In the genomic region with DNA sequence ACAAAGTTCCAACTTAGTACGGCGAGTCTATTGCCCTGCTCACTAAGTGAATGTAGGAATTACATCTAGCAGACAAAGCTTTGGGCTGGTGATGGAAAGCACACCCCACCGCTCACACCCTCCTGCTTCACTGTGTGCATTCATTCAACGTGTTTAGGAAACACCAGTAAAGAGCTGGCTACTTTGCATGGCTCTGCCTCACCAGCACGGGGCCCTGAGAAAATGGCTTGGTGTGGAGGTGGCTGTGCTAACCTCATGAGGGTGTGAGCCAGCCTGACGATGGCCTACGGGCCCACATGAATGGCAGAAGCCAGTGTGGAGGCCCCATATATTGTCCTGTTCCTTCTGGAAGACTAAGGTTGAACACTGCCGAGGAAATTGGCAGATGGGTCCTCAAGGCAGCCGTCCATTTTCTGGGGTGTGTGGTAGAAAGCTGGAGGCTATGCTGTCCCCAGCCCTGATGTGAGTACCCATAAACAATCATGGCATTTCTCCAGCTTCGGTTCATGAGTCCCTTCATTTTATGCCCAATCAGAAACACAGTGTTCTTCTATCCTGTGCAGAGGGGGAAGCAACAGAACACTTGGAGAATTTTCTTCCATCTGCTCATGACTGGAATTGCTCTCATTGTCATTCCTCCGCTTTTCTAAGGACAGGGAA, we compare ENCODE assay signal across 27 cellular contexts.
"Had no signal": no experiment of that assay in that cellular context is flagged by ENCODE, and none has a peak within 500 bp of the region (broad histone marks: within the 10 kb centered on the region; RNA-seq: fewer than 3 reads in every experiment).

No MANE protein-coding gene starts in this region.

- DNase-seq: activated CD4-positive, alpha-beta memory T cell treated with anti-CD3 and anti-CD28 coated beads for 36 hours; activated CD4-positive, alpha-beta T cell treated with anti-CD3 and anti-CD28 coated beads for 36 hours; activated CD4-positive, alpha-beta T cell treated with anti-CD3 and anti-CD28 coated beads, Interleukin-2, amount 10 ng/mL, durations not matched to agents 24 days and 14 days; activated CD4-positive, CD25-positive, alpha-beta regulatory T cell; activated CD4-positive, CD25-positive, alpha-beta regulatory T cell treated with anti-CD3 and anti-CD28 coated beads, Interleukin-2, amount 50 U/mL, for 72 hours; activated CD8-positive, alpha-beta memory T cell treated with anti-CD3 and anti-CD28 coated beads, Interleukin-2, amount 10 ng/mL, durations not matched to agents 7 days and 5 days; activated CD8-positive, alpha-beta memory T cell treated with anti-CD3 and anti-CD28 coated beads, Interleukin-2, amount 50 U/mL, for 4 hours; activated CD8-positive, alpha-beta T cell treated with anti-CD3 and anti-CD28 coated beads, Interleukin-2, amount 10 ng/mL, durations not matched to agents 7 days and 5 days; activated effector memory CD4-positive, alpha-beta T cell treated with anti-CD3 and anti-CD28 coated beads, Interleukin-2, amount 50 U/mL, for 16 hours; activated naive CD4-positive, alpha-beta T cell treated with anti-CD3 and anti-CD28 coated beads for 36 hours; activated naive CD8-positive, alpha-beta T cell treated with anti-CD3 and anti-CD28 coated beads for 36 hours; activated naive CD8-positive, alpha-beta T cell treated with anti-CD3 and anti-CD28 coated beads, Interleukin-2, amount 50 U/mL, for 24 hours; activated T-cell treated with anti-CD3 and anti-CD28 coated beads, Interleukin-2, amount 50 U/mL, for 1 hour; activated T-cell treated with anti-CD3 and anti-CD28 coated beads, Interleukin-2, amount 50 U/mL, for 48 hours; adrenal gland; amygdala; colonic mucosa; effector memory CD4-positive, alpha-beta T cell; endodermal cell; erythroblast; esophagus squamous epithelium; foreskin melanocyte; T-helper 2 cell had no signal

- H3K4me1 ChIP-seq: ascending aorta, colonic mucosa had no signal

- H3K4me3 ChIP-seq: adrenal gland, ascending aorta, breast epithelium, cardiac muscle cell, colonic mucosa, esophagus squamous epithelium, gastroesophageal sphincter had no signal

- H3K27me3 ChIP-seq: adrenal gland, ascending aorta, breast epithelium, cardiac muscle cell, colonic mucosa, esophagus squamous epithelium, gastroesophageal sphincter had no signal

- H3K9me3 ChIP-seq: adrenal gland, ascending aorta, breast epithelium, colonic mucosa, esophagus squamous epithelium, gastroesophageal sphincter had no signal

- H3K36me3 ChIP-seq: ascending aorta, breast epithelium, cardiac muscle cell, colonic mucosa had no signal

- H3K27ac ChIP-seq: adrenal gland, ascending aorta, breast epithelium, cardiac muscle cell, colonic mucosa, esophagus squamous epithelium, gastroesophageal sphincter had no signal
